Comparison of ENCODE assay signal across 18 cellular contexts in the genomic region with DNA sequence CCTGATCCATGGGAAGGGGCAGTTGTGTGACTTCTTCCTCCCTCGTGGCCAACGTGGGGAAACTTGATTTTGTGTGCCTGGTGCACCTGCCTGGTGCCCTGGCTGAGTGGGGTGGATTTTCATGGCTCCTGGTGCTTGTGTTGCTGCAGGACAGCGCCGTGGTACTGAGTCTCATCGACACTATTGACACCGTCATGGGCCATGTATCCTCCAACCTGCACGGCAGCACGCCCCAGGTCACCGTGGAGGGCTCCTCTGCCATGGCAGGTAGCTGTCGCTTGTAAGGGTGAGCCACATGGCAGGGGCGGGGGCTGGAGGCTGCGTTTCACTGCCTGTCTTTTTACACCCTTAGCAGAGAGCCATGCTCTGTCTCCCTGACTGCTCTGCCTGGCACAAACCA. TPM values are rescaled to one million over a fixed set of nuclear protein-coding genes. Genes with fewer than 3 reads are reported as not detected.
"Had no signal": no experiment of that assay in that cellular context is flagged by ENCODE, and none has a peak within 500 bp of the region (broad histone marks: within the 10 kb centered on the region; RNA-seq: fewer than 3 reads in every experiment).

No MANE protein-coding gene starts in this region.

- H3K9me3 ChIP-seq: mucosa of descending colon, thoracic aorta had no signal

- DNase-seq: activated CD4-positive, alpha-beta memory T cell treated with anti-CD3 and anti-CD28 coated beads for 36 hours; activated CD4-positive, alpha-beta T cell treated with anti-CD3 and anti-CD28 coated beads for 4 hours; activated T-cell treated with anti-CD3 and anti-CD28 coated beads for 4 hours; brain microvascular endothelial cell; erythroblast; foreskin melanocyte; kidney; mesenchymal stem cell; mucosa of descending colon; naive thymus-derived CD4-positive, alpha-beta T cell; small intestine; stimulated activated CD4-positive, alpha-beta T cell treated with anti-CD3 and anti-CD28 coated beads, Interleukin-4, amount 100 ng/mL, for 1 hour; stomach had no signal

- H3K4me3 Mint-ChIP-seq: activated CD4-positive, alpha-beta memory T cell treated with anti-CD3 and anti-CD28 coated beads for 36 hours; activated T-helper 1 cell treated with anti-CD3 and anti-CD28 coated beads, Interleukin-12 subunit alpha, Interleukin-12 subunit beta, Interleukin-2, Interleukin-4 antibody, amounts not matched to agents 30 ng/mL and 10 ng/mL and 1 ng/mL, durations not matched to agents 14 hours and 24 hours and 36 hours had no signal

- H3K27ac Mint-ChIP-seq: activated CD4-positive, alpha-beta memory T cell treated with anti-CD3 and anti-CD28 coated beads for 36 hours; activated T-helper 1 cell treated with anti-CD3 and anti-CD28 coated beads, Interleukin-12 subunit alpha, Interleukin-12 subunit beta, Interleukin-2, Interleukin-4 antibody, amounts not matched to agents 30 ng/mL and 10 ng/mL and 1 ng/mL, durations not matched to agents 14 hours and 24 hours and 36 hours; naive thymus-derived CD4-positive, alpha-beta T cell; progenitor cell of endocrine pancreas had no signal

- H3K4me3 ChIP-seq: coronary artery, mucosa of descending colon, stomach, thoracic aorta had no signal

- ATAC-seq: mucosa of descending colon; naive thymus-derived CD4-positive, alpha-beta T cell; right cardiac atrium had no signal

- H3K4me1 Mint-ChIP-seq: naive thymus-derived CD4-positive, alpha-beta T cell had no signal

- H3K36me3 ChIP-seq: brain microvascular endothelial cell had no signal

- H3K27me3 ChIP-seq: brain microvascular endothelial cell had no signal

- H3K27ac ChIP-seq: brain microvascular endothelial cell, coronary artery, thoracic aorta had no signal

- H3K36me3 Mint-ChIP-seq: activated CD4-positive, alpha-beta memory T cell treated with anti-CD3 and anti-CD28 coated beads for 36 hours had no signal

- H3K27me3 Mint-ChIP-seq: progenitor cell of endocrine pancreas had no signal

- H3K9me3 Mint-ChIP-seq: activated CD4-positive, alpha-beta memory T cell treated with anti-CD3 and anti-CD28 coated beads for 36 hours had no signal

RNA-seq across cellular contexts. Expression of gene ADGRD1, which starts 49.3 kb away (rescaled TPM):
- polyA plus RNA-seq: naive thymus-derived CD4-positive, alpha-beta T cell had no signal
